30 cellular contexts compared by ENCODE assay signal in genomic region chr21:25292396-25292795, GRCh38.
"Had no signal": no experiment of that assay in that cellular context is flagged by ENCODE, and none has a peak within 500 bp of the region (broad histone marks: within the 10 kb centered on the region; RNA-seq: fewer than 3 reads in every experiment).

No MANE protein-coding gene starts in this region.

- FAIRE-seq: small intestine had no signal

- H3K9ac ChIP-seq: parathyroid adenoma had no signal

- H3K36me3 Mint-ChIP-seq: naive thymus-derived CD8-positive, alpha-beta T cell; natural killer cell treated with Interleukin-12 subunit alpha and Interleukin-12 subunit beta and Interleukin-15 and Interleukin-18, amount 100 ng/mL, for 72 hours had no signal

- H3K27me3 Mint-ChIP-seq: naive B cell; natural killer cell treated with Interleukin-12 subunit alpha and Interleukin-12 subunit beta and Interleukin-15 and Interleukin-18, amount 100 ng/mL, for 72 hours; progenitor cell of endocrine pancreas; stimulated activated memory B cell treated with anti-CD40 and anti-IgM and Interleukin-4, amounts not matched to agents 10 μg/mL and 1 μg/mL and 100 μg/mL, for 72 hours had no signal

- H2AFZ ChIP-seq: parathyroid adenoma had no signal

- H3K9me3 Mint-ChIP-seq: nephron progenitor cell, neural crest cell had no signal

- H3K79me2 ChIP-seq: parathyroid adenoma had no signal

- H3K27ac ChIP-seq: ovary, parathyroid adenoma, psoas muscle, right lobe of liver, sigmoid colon, suprapubic skin, testis, tibial artery, upper lobe of left lung, uterus had no signal

- H3K4me3 Mint-ChIP-seq: naive B cell; naive thymus-derived CD8-positive, alpha-beta T cell; natural killer cell treated with Interleukin-12 subunit alpha and Interleukin-12 subunit beta and Interleukin-15 and Interleukin-18, amount 100 ng/mL, for 72 hours; nephron progenitor cell; neural crest cell; stimulated activated memory B cell treated with anti-CD40 and anti-IgM and Interleukin-4, amounts not matched to agents 10 μg/mL and 1 μg/mL and 100 μg/mL, for 72 hours; stimulated activated naive CD8-positive, alpha-beta T cell treated with anti-CD3 and anti-CD28 coated beads, Interleukin-15, amount 100 ng/mL, for 72 hours had no signal

- H3K4me1 ChIP-seq: parathyroid adenoma, psoas muscle, right lobe of liver, suprapubic skin, tibial artery, uterus had no signal

- H3K36me3 ChIP-seq: ovary, right lobe of liver, sigmoid colon, suprapubic skin, tibial artery, upper lobe of left lung, uterus had no signal

- H3K9me3 ChIP-seq: ovary, psoas muscle, right lobe of liver, sigmoid colon, suprapubic skin, testis, tibial artery, upper lobe of left lung, uterus had no signal

- H3K4me1 Mint-ChIP-seq: nephron progenitor cell; neural crest cell; stimulated activated naive CD8-positive, alpha-beta T cell treated with anti-CD3 and anti-CD28 coated beads, Interleukin-15, amount 100 ng/mL, for 72 hours had no signal

- H3K4me3 ChIP-seq: ovary, psoas muscle, right lobe of liver, sigmoid colon, suprapubic skin, testis, tibial artery, upper lobe of left lung, uterus had no signal

- H3K27me3 ChIP-seq: ovary, right lobe of liver, sigmoid colon, suprapubic skin, testis, tibial artery, upper lobe of left lung, uterus had no signal

- H3K27ac Mint-ChIP-seq: naive thymus-derived CD8-positive, alpha-beta T cell; natural killer cell treated with Interleukin-12 subunit alpha and Interleukin-12 subunit beta and Interleukin-15 and Interleukin-18, amount 100 ng/mL, for 72 hours; nephron progenitor cell; progenitor cell of endocrine pancreas; stimulated activated memory B cell treated with anti-CD40 and anti-IgM and Interleukin-4, amounts not matched to agents 10 μg/mL and 1 μg/mL and 100 μg/mL, for 72 hours; stimulated activated naive CD8-positive, alpha-beta T cell treated with anti-CD3 and anti-CD28 coated beads, Interleukin-15, amount 100 ng/mL, for 72 hours had no signal

- DNase-seq: naive B cell; naive thymus-derived CD8-positive, alpha-beta T cell; nephron progenitor cell; occipital lobe; ovary; posterior cingulate gyrus; psoas muscle; right cardiac atrium; right lobe of liver; sigmoid colon; small intestine; stimulated activated CD4-positive, alpha-beta T cell treated with anti-CD3 and anti-CD28 coated beads, Interleukin-1b, Interleukin-23, amount 100 ng/mL, for 48 hours; stimulated activated CD4-positive, alpha-beta T cell treated with anti-CD3 and anti-CD28 coated beads, Interleukin-4, amount 100 ng/mL, for 1 hour; stimulated activated CD4-positive, alpha-beta T cell treated with anti-CD3 and anti-CD28 coated beads, Interleukin-4, amount 100 ng/mL, for 4 hours; stimulated activated CD8-positive, alpha-beta memory T cell treated with anti-CD3 and anti-CD28 coated beads, Interleukin-4, amount 100 ng/mL, for 48 hours; stimulated activated naive CD4-positive, alpha-beta T cell; stimulated activated naive CD8-positive, alpha-beta T cell treated with anti-CD3 and anti-CD28 coated beads, Interleukin-15, amount 100 ng/mL, for 72 hours; stimulated activated naive CD8-positive, alpha-beta T cell treated with anti-CD3 and anti-CD28 coated beads, Interleukin-15, Interleukin-2, amounts not matched to agents 100 U/mL and 50 U/mL, for 24 hours; substantia nigra; testis; tibial artery; trophoblast cell; upper lobe of left lung; uterus had no signal

- ATAC-seq: naive thymus-derived CD8-positive, alpha-beta T cell; natural killer cell treated with Interleukin-12 subunit alpha and Interleukin-12 subunit beta and Interleukin-15 and Interleukin-18, amount 100 ng/mL, for 72 hours; psoas muscle; right cardiac atrium; right lobe of liver; stimulated activated memory B cell treated with anti-CD40 and anti-IgM and Interleukin-4, amounts not matched to agents 10 μg/mL and 1 μg/mL and 100 μg/mL, for 72 hours; stimulated activated naive CD8-positive, alpha-beta T cell treated with anti-CD3 and anti-CD28 coated beads, Interleukin-15, amount 100 ng/mL, for 72 hours; stimulated activated naive CD8-positive, alpha-beta T cell treated with anti-CD3 and anti-CD28 coated beads, Interleukin-15, Interleukin-2, amounts not matched to agents 100 U/mL and 50 U/mL, for 24 hours had no signal
